Comparison of ENCODE assay signal across 10 cellular contexts in the genomic region with DNA sequence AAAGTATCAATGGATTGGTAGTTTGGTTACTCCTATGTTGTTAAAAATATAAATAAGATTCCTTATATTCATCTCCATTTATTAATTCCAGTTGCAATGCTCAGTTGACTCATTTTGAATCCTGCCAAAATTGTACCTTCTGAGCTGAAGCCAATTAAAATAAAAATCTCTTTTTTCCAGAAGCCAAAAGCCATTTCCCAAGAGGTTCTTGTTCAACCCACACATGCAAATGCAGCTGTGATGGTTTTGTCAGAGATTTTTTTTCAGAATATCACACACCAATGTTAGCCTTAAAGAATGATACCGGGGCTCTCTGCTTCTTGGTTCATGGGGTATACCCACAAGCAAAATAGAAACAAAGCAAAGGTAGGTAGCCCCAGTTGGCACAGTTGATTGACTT.
"Had no signal": no experiment of that assay in that cellular context is flagged by ENCODE, and none has a peak within 500 bp of the region (broad histone marks: within the 10 kb centered on the region; RNA-seq: fewer than 3 reads in every experiment).

No MANE protein-coding gene starts in this region.

- H3K9me3 ChIP-seq: prostate gland had no signal

- H3K36me3 ChIP-seq: prostate gland had no signal

- DNase-seq: activated CD4-positive, alpha-beta T cell treated with anti-CD3 and anti-CD28 coated beads, Interleukin-2, amount 50 U/mL, for 1 hour; activated naive CD4-positive, alpha-beta T cell treated with Interleukin-2 at 50 U/mL for 16 hours; activated T-cell treated with anti-CD3 and anti-CD28 coated beads for 4 hours; aorta; dermis blood vessel endothelial cell; foreskin keratinocyte; glutamatergic neuron; stimulated activated CD4-positive, alpha-beta T cell treated with anti-CD3 and anti-CD28 coated beads, Interleukin-2, amount 100 ng/mL, for 24 hours had no signal

- H3K4me3 ChIP-seq: prostate gland had no signal

- H3K27ac ChIP-seq: epithelial cell of prostate, foreskin keratinocyte, prostate gland had no signal

- H3K27me3 ChIP-seq: foreskin keratinocyte had no signal

- H3K4me1 ChIP-seq: foreskin keratinocyte, prostate gland had no signal
